3 cellular contexts compared by ENCODE assay signal in genomic region chr18:46212398-46212797, GRCh38.
TF ChIP-seq lines count a peak whose summit lies in the region.

No MANE protein-coding gene starts in this region.

TF ChIP-seq in SK-N-SH, 30 proteins besides CTCF, POLR2A, EP300 and RAD21:
- no peak for TF ChIP-seq GABPA (IDR thresholded peaks at IDR 0.05; ENCODE audit: low read depth)
- no peak for TF ChIP-seq TEAD4 (IDR thresholded peaks at IDR 0.05; ENCODE audit: borderline replicate concordance, insufficient read depth)
- TF ChIP-seq USF2 (IDR thresholded peaks at IDR 0.05; ENCODE audit: borderline replicate concordance, low read depth, low read length) = no peak
- TF ChIP-seq RXRA (IDR thresholded peaks at IDR 0.05; ENCODE audit: borderline replicate concordance, low read depth) = no peak
- no peak for TF ChIP-seq PBX3 (IDR thresholded peaks at IDR 0.05)
- TF ChIP-seq NRF1 (IDR thresholded peaks at IDR 0.05; ENCODE audit: low read depth, low read length) = no peak
- no peak for TF ChIP-seq GATA2 (CRISPR knock-in tag; IDR thresholded peaks at IDR 0.05)
- TF ChIP-seq FOXJ3 (CRISPR knock-in tag; IDR thresholded peaks at IDR 0.05) = no peak
- no peak for TF ChIP-seq RCOR1 (IDR thresholded peaks at IDR 0.05; ENCODE audit: low read length)
- TF ChIP-seq NFIC (IDR thresholded peaks at IDR 0.05; ENCODE audit: borderline replicate concordance) = no peak

TF ChIP-seq in SK-N-SH treated with all-trans-retinoic acid at 6 μM for 48 hours, 23 proteins besides CTCF, POLR2A, EP300 and RAD21:
- TF ChIP-seq GLIS3 (CRISPR knock-in tag; IDR thresholded peaks at IDR 0.05) (no peak), PPARA (CRISPR knock-in tag; IDR thresholded peaks at IDR 0.05; ENCODE audit: borderline replicate concordance) (no peak), CREB5 (CRISPR knock-in tag; IDR thresholded peaks at IDR 0.05; ENCODE audit: low read depth) (no peak), SNAI2 (CRISPR knock-in tag; IDR thresholded peaks at IDR 0.05) (no peak), ZFP30 (CRISPR knock-in tag; IDR thresholded peaks at IDR 0.05) (no peak), ISL1 (CRISPR knock-in tag; IDR thresholded peaks at IDR 0.05) (no peak), ESRRG (CRISPR knock-in tag; IDR thresholded peaks at IDR 0.05) (no peak)
TF ChIP-seq in SK-N-SH treated with all-trans-retinoic acid at 6 μM for 48 hours: peak in this region for 0.

TF ChIP-seq in GM12878, 131 proteins besides CTCF, POLR2A, EP300 and RAD21 (continued from another document):
- TF ChIP-seq SMAD1 (IDR thresholded peaks at IDR 0.05; ENCODE audit: low read depth, partially characterized antibody) (no peak), RUNX3 (IDR thresholded peaks at IDR 0.05; ENCODE audit: low read length) (peak; percentile 89), MEF2B (IDR thresholded peaks at IDR 0.05; ENCODE audit: partially characterized antibody, poor library complexity, severe bottlenecking) (peak; percentile 44), NFIC (IDR thresholded peaks at IDR 0.05; ENCODE audit: low read depth, low read length) (peak; percentile 58; the same call in 1 of the 2 replicates), CHD1 (IDR thresholded peaks at IDR 0.05; ENCODE audit: low read depth, low read length) (no peak), TCF3 (IDR thresholded peaks at IDR 0.05; ENCODE audit: borderline replicate concordance, insufficient read depth, low read depth, low read length) (no peak), MTA2 (IDR thresholded peaks at IDR 0.05; ENCODE audit: low read depth) (peak; percentile 44; the same call in 1 of the 2 replicates), SREBF2 (IDR thresholded peaks at IDR 0.05; ENCODE audit: low read length) (no peak), BCL11A (IDR thresholded peaks at IDR 0.05; ENCODE audit: low read depth, low read length) (peak; percentile 28; the same call in 1 of the 2 replicates), SP1 (IDR thresholded peaks at IDR 0.05; ENCODE audit: low read depth, low read length) (no peak), MXI1 (IDR thresholded peaks at IDR 0.05; ENCODE audit: low read depth, low read length) (no peak), BRCA1 (IDR thresholded peaks at IDR 0.05; ENCODE audit: low read depth, low read length) (no peak), MEF2A (IDR thresholded peaks at IDR 0.05; ENCODE audit: insufficient read depth, low read depth, low read length) (no peak), JUNB (IDR thresholded peaks at IDR 0.05) (peak; percentile 82), SUZ12 (IDR thresholded peaks at IDR 0.05; ENCODE audit: unreplicated experiment) (no peak), GATAD2B (conservative IDR thresholded peaks at IDR 0.05; ENCODE audit: low read depth) (no peak), CHD2 (IDR thresholded peaks at IDR 0.05; ENCODE audit: borderline replicate concordance, low read depth, low read length) (no peak), FOXM1 (IDR thresholded peaks at IDR 0.05; ENCODE audit: low read depth, low read length) (0 out of 2 replicates have a peak, but pooled peaks have one; percentile 19), BCL3 (IDR thresholded peaks at IDR 0.05; ENCODE audit: borderline replicate concordance, insufficient read depth, low read depth, low read length, poor library complexity, severe bottlenecking) (no peak), ZNF687 (IDR thresholded peaks at IDR 0.05) (no peak), STAT1 (conservative IDR thresholded peaks at IDR 0.05) (no peak), RELA (IDR thresholded peaks at IDR 0.05; ENCODE audit: borderline replicate concordance, partially characterized antibody) (no peak), ZNF384 (IDR thresholded peaks at IDR 0.05; ENCODE audit: borderline replicate concordance, low read depth, low read length) (peak; percentile 4; the same call in 1 of the 2 replicates), RAD51 (IDR thresholded peaks at IDR 0.05) (no peak), POLR2AphosphoS5 (IDR thresholded peaks at IDR 0.05; ENCODE audit: low read length) (no peak), SREBF1 (IDR thresholded peaks at IDR 0.05; ENCODE audit: low read length) (no peak), CREB1 (IDR thresholded peaks at IDR 0.05; ENCODE audit: low read depth) (no peak), SIX5 (IDR thresholded peaks at IDR 0.05; ENCODE audit: low read depth, low read length, severe bottlenecking) (no peak), ZNF24 (IDR thresholded peaks at IDR 0.05) (no peak), USF1 (IDR thresholded peaks at IDR 0.05; ENCODE audit: borderline replicate concordance, extremely low read length, insufficient read depth, low read depth, low read length) (no peak), EGR1 (IDR thresholded peaks at IDR 0.05; ENCODE audit: borderline replicate concordance in 1 of 2, low read depth in 2 of 2, low read length in 2 of 2) (no peak), MLLT1 (IDR thresholded peaks at IDR 0.05) (no peak)
TF ChIP-seq in GM12878: peak in this region for 8.
